In genomic region chr12:47822386-47822785, GRCh38 we compare ENCODE assay signal across 11 cellular contexts. TPM values are rescaled to one million over a fixed set of nuclear protein-coding genes. Genes with fewer than 3 reads are reported as not detected.
DNase-seq lines count a peak whose midpoint lies in the region; ATAC-seq and TF ChIP-seq lines count a peak whose summit lies in the region.
"Had no signal": no experiment of that assay in that cellular context is flagged by ENCODE, and none has a peak within 500 bp of the region (broad histone marks: within the 10 kb centered on the region; RNA-seq: fewer than 3 reads in every experiment).

No MANE protein-coding gene starts in this region.

- H3K36me3 ChIP-seq in CD8-positive, alpha-beta memory T cell (ENCODE audit: insufficient read depth, low read length) = no peaks in the 10 kb centered on the region
- peaks cover 12% of the 10 kb centered on the region; the same call in 1 of the 2 replicates for H3K36me3 ChIP-seq in RWPE2 (ENCODE audit: low read depth)
- H3K36me3 ChIP-seq in skeletal muscle tissue (ENCODE audit: control insufficient read depth in 3 of 3, insufficient read depth in 3 of 3, low read length in 3 of 3) = peaks cover 0 to 4% (median 0%) of the 10 kb centered on the region in 3 donors

- H3K4me3 ChIP-seq in CD8-positive, alpha-beta memory T cell (ENCODE audit: low read length) = no peak overlapping the region
- H3K4me3 ChIP-seq in RWPE2 (ENCODE audit: severe bottlenecking) = no peak overlapping the region
- H3K4me3 ChIP-seq in skeletal muscle tissue (ENCODE audit: low read length in 3 of 3) = no peak overlapping the region

- H3K27me3 ChIP-seq in CD8-positive, alpha-beta memory T cell (ENCODE audit: insufficient read depth, low read length, poor library complexity, severe bottlenecking) = no peaks in the 10 kb centered on the region
- H3K27me3 ChIP-seq in RWPE2 (ENCODE audit: insufficient read depth, poor library complexity, severe bottlenecking) (no peaks in the 10 kb centered on the region), skeletal muscle tissue (ENCODE audit: control insufficient read depth in 3 of 3, insufficient read depth in 3 of 3, low read length in 3 of 3) (no peaks in the 10 kb centered on the region)

- no peak for TF ChIP-seq CTCF in RWPE2 (IDR thresholded peaks at IDR 0.05; ENCODE audit: poor library complexity, severe bottlenecking)

- H3K27me3 Mint-ChIP-seq in CD8-positive, alpha-beta memory T cell = peaks cover 0 to 1% of the 10 kb centered on the region in 2 donors

- POLR2A ChIA-PET in CD8-positive, alpha-beta memory T cell (lab: Charles Lee) = interaction anchor here (0.8 to 1.3 kb wide), 3 partner anchors 9 to 14 kb away, joined by 3 read pairs; no protein-coding TSS in a partner anchor

- CTCF ChIA-PET in CD8-positive, alpha-beta memory T cell (lab: Charles Lee) = interaction anchor here (1.5 to 24.2 kb wide), 3 partner anchors 9 to 14 kb away, joined by 6 to 452 read pairs (median 7); no protein-coding TSS in a partner anchor

- H3K27ac ChIP-seq in CD8-positive, alpha-beta memory T cell (ENCODE audit: low read depth, low read length) = no peak overlapping the region
- H3K27ac ChIP-seq in RWPE2 (ENCODE audit: poor library complexity, severe bottlenecking) (peak overlapping the region; percentile 95), skeletal muscle tissue (ENCODE audit: low read depth, low read length) (peak overlapping the region; percentile 93)

- no peaks in the 10 kb centered on the region for H3K9me3 ChIP-seq in CD8-positive, alpha-beta memory T cell (ENCODE audit: low read length)
- H3K9me3 ChIP-seq in RWPE2 (ENCODE audit: severe bottlenecking) (no peaks in the 10 kb centered on the region), skeletal muscle tissue (ENCODE audit: control insufficient read depth in 3 of 3, low read length in 3 of 3) (no peaks in the 10 kb centered on the region)

- H3K9me3 Mint-ChIP-seq in CD8-positive, alpha-beta memory T cell = no peaks in the 10 kb centered on the region

- ATAC-seq in RWPE2 (ENCODE audit: low read depth) = no peak
- no peak for ATAC-seq in left ventricle myocardium superior
- ATAC-seq in HG03095 (IDR thresholded peaks at IDR 0.05; ENCODE audit: unreplicated experiment) = no peak
- ATAC-seq in HG03108 (IDR thresholded peaks at IDR 0.05; ENCODE audit: unreplicated experiment) = no peak
- ATAC-seq in HG02840 (IDR thresholded peaks at IDR 0.05; ENCODE audit: low FRiP score, unreplicated experiment) = no peak

- H3K4me3 Mint-ChIP-seq in CD8-positive, alpha-beta memory T cell = peak overlapping the region in 3 of 7 donors; percentile 15 to 91 (median 20)

- intact Hi-C loops in left ventricle myocardium superior (cut with micrococcal nuclease) = no loop called here

- H3K36me3 Mint-ChIP-seq in CD8-positive, alpha-beta memory T cell = peaks cover 0 to 11% (median 0%) of the 10 kb centered on the region in 3 donors

- H3K27ac Mint-ChIP-seq in CD8-positive, alpha-beta memory T cell = peak overlapping the region; percentile 22 to 99 (median 90)

- peaks cover 81% of the 10 kb centered on the region for H3K4me1 ChIP-seq in CD8-positive, alpha-beta memory T cell (ENCODE audit: insufficient read depth, low read length)
- H3K4me1 ChIP-seq in RWPE2 (ENCODE audit: insufficient read depth, poor library complexity, severe bottlenecking) (peaks cover 42% of the 10 kb centered on the region), skeletal muscle tissue (ENCODE audit: control insufficient read depth in 3 of 3, insufficient read depth in 3 of 3, low read length in 3 of 3) (peaks cover 65 to 76% (median 76%) of the 10 kb centered on the region in 3 donors)

- peaks cover 77 to 86% (median 85%) of the 10 kb centered on the region in 3 donors for H3K4me1 Mint-ChIP-seq in CD8-positive, alpha-beta memory T cell

- peak overlapping the region in 1 of 3 donors; percentile 5 for H3K9ac ChIP-seq in skeletal muscle tissue (ENCODE audit: low read depth in 1 of 3, low read length in 3 of 3)

- DNase-seq in CD8-positive, alpha-beta memory T cell = no peak
- DNase-seq in RWPE2 (ENCODE audit: low spot score) (no peak), left ventricle myocardium superior (peak; percentile 17), AML-193 (lab: John Stamatoyannopoulos, UW) (no peak)
- DNase-seq: activated CD4-positive, alpha-beta T cell treated with anti-CD3 and anti-CD28 coated beads for 48 hours; DMS 273 treated with DMSO at 0.1 percent for 48 hours; NCI-H2107 had no signal

RNA-seq across cellular contexts. Expression of gene HDAC7, which starts 2.7 kb away (rescaled TPM):
- total RNA-seq in CD8-positive, alpha-beta memory T cell = 100 to 1,000 TPM; 206 to 207 TPM
- 23.1 TPM for polyA plus RNA-seq in CD8-positive, alpha-beta memory T cell
- total RNA-seq in left ventricle myocardium superior (35.4 TPM), skeletal muscle tissue (21.4 TPM)

RNA-seq across cellular contexts. Expression of gene SLC48A1, which starts 49.3 kb away (rescaled TPM):
- total RNA-seq in CD8-positive, alpha-beta memory T cell = 10 to 100 TPM; 10.9 to 11.5 TPM
- polyA plus RNA-seq in CD8-positive, alpha-beta memory T cell = 9.1 TPM
- total RNA-seq in left ventricle myocardium superior (23.7 TPM), skeletal muscle tissue (7.8 TPM)
